13 cellular contexts compared by ENCODE assay signal in genomic region chr5:52822437-52822836, GRCh38. TPM values are rescaled to one million over a fixed set of nuclear protein-coding genes. Genes with fewer than 3 reads are reported as not detected.
DNase-seq lines count a peak whose midpoint lies in the region; ATAC-seq, FAIRE-seq and TF ChIP-seq lines count a peak whose summit lies in the region.
"Had no signal": no experiment of that assay in that cellular context is flagged by ENCODE, and none has a peak within 500 bp of the region (broad histone marks: within the 10 kb centered on the region; RNA-seq: fewer than 3 reads in every experiment).

No MANE protein-coding gene starts in this region.

- H3F3A ChIP-seq in smooth muscle cell (ENCODE audit: low read depth), result no peaks in the 10 kb centered on the region

- H3K4me1 ChIP-seq in lung (ENCODE audit: control insufficient read depth in 2 of 2, insufficient read depth in 2 of 2, low read length in 2 of 2), result peaks cover 2 to 4% of the 10 kb centered on the region in 2 donors
- H3K4me1 ChIP-seq in smooth muscle cell (ENCODE audit: low read depth), result no peaks in the 10 kb centered on the region

- no peaks in the 10 kb centered on the region for H3K36me3 ChIP-seq in lung (ENCODE audit: control insufficient read depth in 2 of 2, insufficient read depth in 2 of 2, low read length in 2 of 2)
- H3K36me3 ChIP-seq in smooth muscle cell (ENCODE audit: low read depth), result no peaks in the 10 kb centered on the region
- H3K36me3 ChIP-seq in H7 (replicated peaks; ENCODE audit: control insufficient read depth, insufficient read depth, low read length), result no peaks in the 10 kb centered on the region
- H3K36me3 ChIP-seq: left lung had no signal

- no peak for TF ChIP-seq CTCF in lung (IDR thresholded peaks at IDR 0.05; ENCODE audit: control extremely low read depth, extremely low read depth)
- TF ChIP-seq CTCF in smooth muscle cell (IDR thresholded peaks at IDR 0.05; ENCODE audit: borderline replicate concordance, insufficient read depth, poor library complexity, severe bottlenecking), result no peak

- H3K27me3 ChIP-seq in lung (ENCODE audit: control insufficient read depth, insufficient read depth) (no peaks in the 10 kb centered on the region), smooth muscle cell (ENCODE audit: low read depth) (no peaks in the 10 kb centered on the region), H7 (ENCODE audit: control insufficient read depth, insufficient read depth, low read length) (no peaks in the 10 kb centered on the region)
- H3K27me3 ChIP-seq: hepatocyte, left lung, upper lobe of left lung had no signal

- peaks cover 6% of the 10 kb centered on the region for H4K20me1 ChIP-seq in smooth muscle cell (ENCODE audit: low read depth)

- H3K4me2 ChIP-seq in smooth muscle cell, result no peak overlapping the region
- H3K4me2 ChIP-seq: hepatocyte had no signal

- 60 to 79% methylated on average over 6 of the region's 6 CpGs for WGBS in lung, 2 donors
- 81% methylated on average over 6 of the region's 6 CpGs for WGBS in smooth muscle cell (ENCODE audit: low lambda C conversion rate)

- peak; percentile 19 for ATAC-seq in lung (ENCODE audit: insufficient read depth, low FRiP score)
- ATAC-seq: HCT116, left lung had no signal

- H3K9me3 ChIP-seq in lung (ENCODE audit: control insufficient read depth in 2 of 2, insufficient read depth in 1 of 2, low read length in 1 of 2) (no peaks in the 10 kb centered on the region), smooth muscle cell (replicated peaks; ENCODE audit: low read depth) (no peaks in the 10 kb centered on the region)
- H3K9me3 ChIP-seq: upper lobe of left lung had no signal

- FAIRE-seq in endometrium (lab: Jason Lieb, UNC), result peak; percentile 60

- H3K4me3 ChIP-seq in lung (no peak overlapping the region), smooth muscle cell (no peak overlapping the region), H7 (ENCODE audit: insufficient read depth, low read depth, low read length) (no peak overlapping the region)
- H3K4me3 ChIP-seq: hepatocyte, left lung, upper lobe of left lung had no signal

- no peak overlapping the region for H3K9ac ChIP-seq in smooth muscle cell (ENCODE audit: low read depth)

- H3K27ac ChIP-seq in lung (ENCODE audit: low read depth in 1 of 2, low read length in 1 of 2) (peak overlapping the region in 1 of 2 donors; percentile 37), smooth muscle cell (ENCODE audit: low read depth) (peak overlapping the region; percentile 20)
- H3K27ac ChIP-seq: hepatocyte had no signal

- no peak overlapping the region for H2AFZ ChIP-seq in smooth muscle cell (ENCODE audit: low read depth)
- H2AFZ ChIP-seq: hepatocyte had no signal

- H3K79me2 ChIP-seq in smooth muscle cell (ENCODE audit: low read depth), result peaks cover 86% of the 10 kb centered on the region

- DNase-seq in NAMALWA (ENCODE audit: low spot score), result peak; percentile 7
- no peak for DNase-seq in lung (ENCODE audit: low spot score)
- no peak for DNase-seq in smooth muscle cell (lab: John Stamatoyannopoulos, UW; ENCODE audit: unreplicated experiment)
- DNase-seq in HUDEP-2 (lab: John Stamatoyannopoulos, UW; ENCODE audit: unreplicated experiment in 76 of 76), result no peak
- DNase-seq in activated T-cell treated with anti-CD3 and anti-CD28 coated beads for 4 hours, result no peak
- no peak for DNase-seq in NCI-H524 treated with DMSO at 0.1 percent for 48 hours (lab: John Stamatoyannopoulos, UW)
- DNase-seq in H7, result no peak
- DNase-seq: left lung; stimulated activated CD4-positive, alpha-beta T cell treated with anti-CD3 and anti-CD28 coated beads, Interleukin-15, amount 100 ng/mL, for 24 hours had no signal

RNA-seq across cellular contexts. Expression of gene ITGA1, which starts 34.7 kb away (rescaled TPM):
- 100 to 1,000 TPM in 1 of 2 donors, 10 to 100 TPM in 1; 74.9 to 119 TPM for total RNA-seq in lung
- 10 to 100 TPM in 1 of 2 donors, 1 to 10 TPM in 1; 8.8 to 20.3 TPM for polyA plus RNA-seq in lung
- total RNA-seq in smooth muscle cell, result 202 and 250 TPM in 2 replicates
- polyA plus RNA-seq in smooth muscle cell, result 62.6 and 85.2 TPM in 2 replicates
- 1.00 and 2.6 TPM in 2 replicates for total RNA-seq in H7 (2014; rRNA removed; shearing (Covaris generic))

RNA-seq across cellular contexts. Expression of gene PELO, which starts 34.7 kb away (rescaled TPM):
- total RNA-seq in lung (10 to 100 TPM; 49.3 to 51.1 TPM), smooth muscle cell (37.0 and 41.3 TPM in 2 replicates)
- polyA plus RNA-seq in lung (10 to 100 TPM in 1 of 2 donors, 1 to 10 TPM in 1; 5.0 to 22.0 TPM), smooth muscle cell (66.1 and 88.2 TPM in 2 replicates)
- total RNA-seq in H7 (2014; rRNA removed; shearing (Covaris generic)), result 27.1 and 27.6 TPM in 2 replicates

Comparison
In these comparisons a context has a peak if more than half of its experiments do, and no peak if none do; other contexts are left out.
1. RNA of gene ITGA1, which starts 34.7 kb away (total RNA-seq): 202 to 250 TPM in smooth muscle cell and 74.9 to 119 TPM in lung; 1.00 to 2.6 TPM in H7; every median in the first group is over 10 times any median in the second.